In the genomic region with DNA sequence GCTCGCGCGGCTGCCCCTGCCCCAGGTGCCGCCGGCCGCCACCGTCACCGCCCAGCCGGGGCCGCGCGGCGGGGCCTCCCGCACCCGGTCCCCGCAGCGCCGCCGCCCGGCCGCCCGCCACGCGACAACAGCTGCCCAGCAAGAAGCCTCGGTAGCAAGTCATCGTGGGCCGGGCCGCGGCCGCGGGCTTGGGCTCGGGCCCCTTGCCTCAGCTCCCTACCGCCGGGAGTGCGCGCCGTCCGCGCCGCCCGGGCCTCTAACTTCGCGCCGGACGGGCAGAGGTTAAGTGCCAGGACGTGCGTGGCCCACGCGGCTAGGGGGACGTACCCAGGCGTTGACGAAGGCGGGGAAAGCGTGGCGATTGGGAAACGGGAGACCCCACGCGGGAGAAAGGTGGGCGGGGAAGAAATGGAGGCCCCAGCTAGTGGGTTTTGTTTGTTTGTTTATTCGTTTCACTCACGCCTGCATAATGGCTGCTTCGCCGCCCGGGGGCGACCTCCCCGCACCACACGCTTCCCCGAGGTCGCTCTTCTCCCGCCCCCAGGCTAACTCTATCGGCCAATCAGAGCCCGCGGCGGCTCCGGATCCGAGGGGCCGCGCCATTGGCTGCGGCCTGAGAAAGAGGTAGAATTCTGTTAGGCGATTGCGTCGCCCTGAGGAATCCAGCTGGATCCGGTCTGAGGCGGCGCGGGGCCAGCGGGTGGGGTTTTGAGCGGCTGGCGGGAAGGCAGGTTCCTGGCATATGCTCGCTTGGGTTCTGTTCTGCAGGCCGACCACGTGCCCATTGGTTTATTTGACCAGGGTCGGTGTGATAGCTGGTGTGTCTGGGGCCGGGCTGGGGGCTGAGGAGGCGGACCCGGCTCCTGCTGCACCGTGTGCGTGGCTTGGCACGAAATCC, we compare ENCODE assay signal across 8 cellular contexts. TPM values are rescaled to one million over a fixed set of nuclear protein-coding genes. Genes with fewer than 3 reads are reported as not detected.
DNase-seq lines count a peak whose midpoint lies in the region; ATAC-seq, FAIRE-seq and TF ChIP-seq lines count a peak whose summit lies in the region.

A gene with protein sequence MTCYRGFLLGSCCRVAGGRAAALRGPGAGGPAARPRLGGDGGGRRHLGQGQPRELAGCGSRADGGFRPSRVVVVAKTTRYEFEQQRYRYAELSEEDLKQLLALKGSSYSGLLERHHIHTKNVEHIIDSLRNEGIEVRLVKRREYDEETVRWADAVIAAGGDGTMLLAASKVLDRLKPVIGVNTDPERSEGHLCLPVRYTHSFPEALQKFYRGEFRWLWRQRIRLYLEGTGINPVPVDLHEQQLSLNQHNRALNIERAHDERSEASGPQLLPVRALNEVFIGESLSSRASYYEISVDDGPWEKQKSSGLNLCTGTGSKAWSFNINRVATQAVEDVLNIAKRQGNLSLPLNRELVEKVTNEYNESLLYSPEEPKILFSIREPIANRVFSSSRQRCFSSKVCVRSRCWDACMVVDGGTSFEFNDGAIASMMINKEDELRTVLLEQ (minus strand): TSS at position 290 of the 898 bp plus-strand sequence. CDS start 127 bp downstream, at position 163.

- H3K4me1 ChIP-seq in BLaER1 = peaks cover 46% of the 10 kb centered on the region

- peak within 1 kb of the TSS; percentile 98 for H3K27ac ChIP-seq in BLaER1

- peak within 1 kb of the TSS; percentile 98 for H3K27ac Mint-ChIP-seq in activated CD4-positive, alpha-beta T cell treated with anti-CD3 and anti-CD28 coated beads for 36 hours

- peak; percentile 86 for ATAC-seq in HG03457 (IDR thresholded peaks at IDR 0.05; ENCODE audit: unreplicated experiment)
- ATAC-seq in activated CD4-positive, alpha-beta T cell treated with anti-CD3 and anti-CD28 coated beads for 36 hours = peak; percentile 94

- POLR2A ChIA-PET in activated CD4-positive, alpha-beta T cell treated with anti-CD3 and anti-CD28 coated beads for 36 hours (lab: Charles Lee) = interaction anchor here (0.6 to 2.9 kb wide), 3 partner anchors 90 to 447 kb away, joined by 3 to 16 read pairs (median 3); partner anchors contain the start of genes LMBRD2 and SKP2

- peak within 1 kb of the TSS; percentile 95 for H3K4me3 ChIP-seq in BLaER1
- H3K4me3 ChIP-seq in choroid plexus epithelial cell (ENCODE audit: low read depth, low read length) = peak within 1 kb of the TSS; percentile 78
- peak within 1 kb of the TSS; percentile 79 for H3K4me3 ChIP-seq in kidney epithelial cell (ENCODE audit: low read depth, low read length)

- H3K36me3 ChIP-seq in BLaER1 (no peaks in the 10 kb centered on the region), kidney epithelial cell (ENCODE audit: control insufficient read depth, insufficient read depth, low read length) (no peaks in the 10 kb centered on the region)

- H3K4me3 Mint-ChIP-seq in activated CD4-positive, alpha-beta T cell treated with anti-CD3 and anti-CD28 coated beads for 36 hours = peak within 1 kb of the TSS; percentile 76

- no peaks in the 10 kb centered on the region for H3K27me3 Mint-ChIP-seq in activated CD4-positive, alpha-beta T cell treated with anti-CD3 and anti-CD28 coated beads for 36 hours

- peak within 1 kb of the TSS; percentile 88 for H3K4me2 ChIP-seq in BLaER1

- H3K9ac ChIP-seq in BLaER1 = peak within 1 kb of the TSS; percentile 98

- DNase-seq in GM19239 (ENCODE audit: insufficient read length, low spot score) = peak; percentile 85
- peak; percentile 97 to 98 for DNase-seq in NCI-H524 (lab: John Stamatoyannopoulos, UW)
- DNase-seq in activated CD4-positive, alpha-beta T cell treated with anti-CD3 and anti-CD28 coated beads for 36 hours = peak; percentile 97
- peak; percentile 97 for DNase-seq in choroid plexus epithelial cell (ENCODE audit: low read depth)
- peak; percentile 66 for DNase-seq in kidney epithelial cell (ENCODE audit: low read depth)
- peak; percentile 87 for DNase-seq in stimulated activated CD4-positive, alpha-beta T cell treated with anti-CD3 and anti-CD28 coated beads, Interleukin-15, amount 100 ng/mL, for 48 hours (ENCODE audit: low read depth in 2 of 2)

- H3K9me3 ChIP-seq in BLaER1 = no peaks in the 10 kb centered on the region

- CTCF ChIA-PET in activated CD4-positive, alpha-beta T cell treated with anti-CD3 and anti-CD28 coated beads for 36 hours (lab: Charles Lee) = interaction anchor here (0.5 to 2.4 kb wide), 18 partner anchors 11 to 667 kb away, joined by 3 to 18 read pairs (median 4); partner anchors contain the start of genes LMBRD2 and SKP2

- peaks cover 3% of the 10 kb centered on the region for H3K36me3 Mint-ChIP-seq in activated CD4-positive, alpha-beta T cell treated with anti-CD3 and anti-CD28 coated beads for 36 hours (ENCODE audit: low read depth)

- no peaks in the 10 kb centered on the region for H3K27me3 ChIP-seq in BLaER1
- no peaks in the 10 kb centered on the region for H3K27me3 ChIP-seq in kidney epithelial cell (ENCODE audit: control insufficient read depth, insufficient read depth, low read length)

- TF ChIP-seq CTCF in choroid plexus epithelial cell (conservative IDR thresholded peaks at IDR 0.05; ENCODE audit: low read depth, low read length) (peak; percentile 71), kidney epithelial cell (IDR thresholded peaks at IDR 0.05; ENCODE audit: insufficient read depth, low read length, poor library complexity, severe bottlenecking) (peak; percentile 70)

- intact Hi-C loops in activated CD4-positive, alpha-beta T cell treated with anti-CD3 and anti-CD28 coated beads for 36 hours (cut with DNase I, micrococcal nuclease) = loop anchor here (1.0 to 5.0 kb wide), 10 partner anchors 91 to 1403 kb away; partner anchors contain the start of genes LMBRD2 (in 2 of the 2), DNAJC21 (in 1 of the 2), NIPBL (in 1 of the 2) and NUP155 (in 1 of the 2)

- peaks cover 34% of the 10 kb centered on the region; the same call in 1 of the 2 replicates for H4K20me1 ChIP-seq in BLaER1

- peak; percentile 73 for FAIRE-seq in GM19239 (lab: Jason Lieb, UNC)

- peaks cover 44% of the 10 kb centered on the region for H3K4me1 Mint-ChIP-seq in activated CD4-positive, alpha-beta T cell treated with anti-CD3 and anti-CD28 coated beads for 36 hours

- H3K9me3 Mint-ChIP-seq in activated CD4-positive, alpha-beta T cell treated with anti-CD3 and anti-CD28 coated beads for 36 hours (ENCODE audit: low read depth) = no peaks in the 10 kb centered on the region

RNA-seq across cellular contexts. Expression of the gene that starts here (rescaled TPM):
- total RNA-seq in activated CD4-positive, alpha-beta T cell treated with anti-CD3 and anti-CD28 coated beads for 36 hours = 10 to 100 TPM; 16.1 to 19.3 TPM
- total RNA-seq in kidney epithelial cell = 12.2 and 13.4 TPM in 2 replicates

Comparison
In these comparisons a context has a peak if more than half of its experiments do, and no peak if none do; other contexts are left out.
1. Peak in every context shown above with its lines: DNase-seq, ATAC-seq, H3K4me3 ChIP-seq and H3K27ac ChIP-seq.